Comparison of ENCODE assay signal across 4 cellular contexts in genomic region chrX:100441321-100441720, GRCh38. TPM values are rescaled to one million over a fixed set of nuclear protein-coding genes. Genes with fewer than 3 reads are reported as not detected.
"Had no signal": no experiment of that assay in that cellular context is flagged by ENCODE, and none has a peak within 500 bp of the region (broad histone marks: within the 10 kb centered on the region; RNA-seq: fewer than 3 reads in every experiment).

No MANE protein-coding gene starts in this region.

RNA-seq across cellular contexts. Expression of gene PCDH19, which starts 31.2 kb away (rescaled TPM):
- total RNA-seq: K562, RPMI7951, SJSA1 had no signal
- polyA plus RNA-seq: IgD-negative memory B cell, K562 had no signal
